ENCODE assay signal across 8 cellular contexts in the genomic region with DNA sequence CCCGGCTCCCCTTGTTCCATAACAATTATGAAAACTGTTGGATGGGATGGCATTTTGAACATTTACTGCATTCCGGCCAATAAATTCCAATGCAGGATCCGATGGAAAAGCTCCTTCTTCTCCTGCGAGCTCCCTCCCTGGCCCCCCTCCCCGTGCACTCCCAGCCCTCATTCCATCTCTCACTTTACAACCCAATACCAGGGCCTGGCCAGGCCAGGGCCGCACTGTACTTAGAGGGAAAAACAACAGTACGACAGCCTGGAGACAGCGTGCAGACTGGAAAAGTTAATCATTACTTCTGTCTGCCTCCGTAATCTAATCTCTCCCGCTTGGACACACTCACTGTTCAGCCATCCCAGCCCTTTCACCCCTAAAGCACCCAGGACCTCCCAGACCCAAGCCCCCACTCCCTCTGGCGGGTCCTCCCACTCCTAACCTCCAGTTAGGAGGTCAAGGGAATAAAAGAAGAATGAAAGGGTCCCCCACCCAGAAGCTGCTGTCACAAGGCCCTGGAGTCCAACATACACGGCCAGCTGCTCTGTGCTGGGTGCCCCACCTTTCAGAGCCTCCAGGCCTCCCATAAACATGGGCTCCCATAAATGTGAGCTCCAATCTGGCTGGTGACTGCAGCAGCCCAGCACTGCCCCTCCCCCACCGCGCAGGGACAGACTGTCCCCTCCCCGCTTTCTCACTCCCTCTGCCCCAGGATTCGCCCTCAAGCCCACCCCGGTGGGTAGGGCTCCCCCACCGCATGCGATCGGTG. TPM values are rescaled to one million over a fixed set of nuclear protein-coding genes. Genes with fewer than 3 reads are reported as not detected.
A peak's percentile ranks its signal among the peaks of the same experiment; 100 is the strongest.
DNase-seq lines count a peak whose midpoint lies in the region; ATAC-seq, FAIRE-seq and TF ChIP-seq lines count a peak whose summit lies in the region.

No MANE protein-coding gene starts in this region.

- TF ChIP-seq RAD21 in GM12878 (IDR thresholded peaks at IDR 0.05; ENCODE audit: insufficient read depth, low read depth, low read length) (no peak), liver (IDR thresholded peaks at IDR 0.05) (peak; percentile 27 to 30)

- no peak for TF ChIP-seq POLR2A in GM12878 (IDR thresholded peaks at IDR 0.05; ENCODE audit: low read depth, low read length)
- TF ChIP-seq POLR2A in upper lobe of left lung (IDR thresholded peaks at IDR 0.05), result no peak

- WGBS in GM12878 (ENCODE audit: insufficient coverage, insufficient replicate concordance, low lambda C conversion rate, missing lambda C conversion rate), result 86% methylated on average over 20 of the region's 20 CpGs
- WGBS in liver, result 27% methylated on average over 20 of the region's 20 CpGs
- WGBS in upper lobe of left lung, 2 donors, result 39 to 43% methylated on average over 16 to 20 of the region's 20 CpGs

- H2AFZ ChIP-seq in GM12878 (ENCODE audit: control insufficient read depth, low read depth, low read length), result no peak overlapping the region

- H3K4me3 ChIP-seq in GM12878 (no peak overlapping the region), liver (ENCODE audit: low read depth in 1 of 3, low read length in 3 of 3) (peak overlapping the region in 1 of 3 donors; percentile 3), upper lobe of left lung (peak overlapping the region in 1 of 4 donors; percentile 11)

- peaks cover 3% of the 10 kb centered on the region for H3K36me3 Mint-ChIP-seq in activated naive CD4-positive, alpha-beta T cell treated with anti-CD3 and anti-CD28 coated beads for 36 hours (ENCODE audit: low read depth)
- H3K36me3 Mint-ChIP-seq in endothelial cell (ENCODE audit: low read depth, unreplicated experiment), result peaks cover 24% of the 10 kb centered on the region

- SMC1A ChIA-PET in GM12878 (lab: Charles Lee; ENCODE audit: uncharacterized antibody, unreplicated experiment), result interaction anchor here (1.1 to 7.1 kb wide), 8 partner anchors 10 to 232 kb away, joined by 3 to 55 read pairs (median 4); no protein-coding TSS in a partner anchor

- H3K9me3 ChIP-seq in GM12878 (replicated peaks; ENCODE audit: control insufficient read depth, insufficient read depth, low read length), result no peaks in the 10 kb centered on the region
- H3K9me3 ChIP-seq in liver (ENCODE audit: control insufficient read depth in 4 of 4, low read length in 3 of 4), result no peaks in the 10 kb centered on the region
- no peaks in the 10 kb centered on the region for H3K9me3 ChIP-seq in upper lobe of left lung

- H3K79me2 ChIP-seq in GM12878 (ENCODE audit: control insufficient read depth, insufficient read depth, low read length), result peaks cover 97% of the 10 kb centered on the region

- no peak for FAIRE-seq in GM12878 (lab: Jason Lieb, UNC)

- TF ChIP-seq CTCF in GM12878 (IDR thresholded peaks at IDR 0.05 in 2 of 3, conservative IDR thresholded peaks at IDR 0.05 in 1 of 3; ENCODE audit: control insufficient read depth in 2 of 3, extremely low read depth in 1 of 3, insufficient read depth in 1 of 3, low read depth in 3 of 3, low read length in 3 of 3), result no peak
- no peak for TF ChIP-seq CTCF in liver (IDR thresholded peaks at IDR 0.05; ENCODE audit: low read depth, low read length, missing input control)
- no peak for TF ChIP-seq CTCF in upper lobe of left lung (IDR thresholded peaks at IDR 0.05)
- TF ChIP-seq CTCF in endothelial cell (IDR thresholded peaks at IDR 0.05; ENCODE audit: unreplicated experiment), result no peak

- ATAC-seq in GM12878 (no peak), upper lobe of left lung (ENCODE audit: low FRiP score in 2 of 2) (peak; percentile 32 to 82), GM21367 (IDR thresholded peaks at IDR 0.05; ENCODE audit: unreplicated experiment) (no peak)

- H3K27me3 Mint-ChIP-seq in activated naive CD4-positive, alpha-beta T cell treated with anti-CD3 and anti-CD28 coated beads for 36 hours (ENCODE audit: low read depth), result no peaks in the 10 kb centered on the region
- peaks cover 17% of the 10 kb centered on the region for H3K27me3 Mint-ChIP-seq in endothelial cell (ENCODE audit: unreplicated experiment)

- CTCF ChIA-PET in activated naive CD4-positive, alpha-beta T cell treated with anti-CD3 and anti-CD28 coated beads for 36 hours (lab: Charles Lee), result no interaction called here
- CTCF ChIA-PET in GM12878 (lab: Yijun Ruan, JAX), result interaction anchor here (0.7 to 1.3 kb wide), 4 partner anchors 10 to 152 kb away, joined by 3 to 5 read pairs (median 3); no protein-coding TSS in a partner anchor

- POLR2A ChIA-PET in GM12878 (lab: Charles Lee), result interaction anchor here (1.2 to 8.1 kb wide), 4 partner anchors 16 to 152 kb away, joined by 3 to 71 read pairs (median 5); no protein-coding TSS in a partner anchor

- BruUV-seq in GM12878 (replicated peaks; lab: Mats Ljungman, UMichigan), result no TSS peak

- H4K20me1 ChIP-seq in GM12878 (ENCODE audit: control insufficient read depth, insufficient read depth), result no peaks in the 10 kb centered on the region

- peaks cover 3 to 7% of the 10 kb centered on the region in 2 experiments for H3K36me3 ChIP-seq in GM12878 (ENCODE audit: control insufficient read depth in 2 of 2, insufficient read depth in 2 of 2, low read length in 1 of 2)
- H3K36me3 ChIP-seq in liver (ENCODE audit: control insufficient read depth in 4 of 4, insufficient read depth in 3 of 4, low read depth in 1 of 4, low read length in 3 of 4), result no peaks in the 10 kb centered on the region
- peaks cover 0 to 5% (median 0%) of the 10 kb centered on the region in 4 donors for H3K36me3 ChIP-seq in upper lobe of left lung

- H3K4me1 ChIP-seq in GM12878 (ENCODE audit: control insufficient read depth, insufficient read depth, low read length) (peaks cover 66% of the 10 kb centered on the region), liver (ENCODE audit: control insufficient read depth in 4 of 4, insufficient read depth in 4 of 4, low read length in 3 of 4) (peaks cover 42 to 97% (median 89%) of the 10 kb centered on the region in 4 donors), upper lobe of left lung (peaks cover 97 to 98% (median 98%) of the 10 kb centered on the region in 4 donors)

- H3K9ac ChIP-seq in GM12878 (ENCODE audit: control insufficient read depth, insufficient read depth, low read length) (no peak overlapping the region), liver (ENCODE audit: low read depth in 1 of 2, low read length in 2 of 2) (peak overlapping the region in 1 of 2 donors; percentile 47)

- intact Hi-C loops in activated naive CD4-positive, alpha-beta T cell treated with anti-CD3 and anti-CD28 coated beads for 36 hours (cut with micrococcal nuclease), result loop anchor here (2.0 to 10.0 kb wide), 3 partner anchors 61 to 1355 kb away; partner anchors contain the start of genes CXXC1, MBD1 and SMAD2
- intact Hi-C loops in GM12878 (cut with micrococcal nuclease; ENCODE audit: unreplicated experiment), result loop anchor here (5.0 kb wide), 2 partner anchors 63 to 98 kb away; no protein-coding TSS in a partner anchor

- H3K9me3 Mint-ChIP-seq in activated naive CD4-positive, alpha-beta T cell treated with anti-CD3 and anti-CD28 coated beads for 36 hours, result no peaks in the 10 kb centered on the region
- no peaks in the 10 kb centered on the region for H3K9me3 Mint-ChIP-seq in endothelial cell (ENCODE audit: unreplicated experiment)

- no peaks in the 10 kb centered on the region for H3K27me3 ChIP-seq in GM12878 (replicated peaks in 1 of 2; ENCODE audit: control insufficient read depth in 2 of 2, insufficient read depth in 2 of 2, low read length in 1 of 2)
- H3K27me3 ChIP-seq in liver (ENCODE audit: control insufficient read depth in 4 of 4, insufficient read depth in 4 of 4, low read length in 3 of 4), result no peaks in the 10 kb centered on the region
- H3K27me3 ChIP-seq in upper lobe of left lung, result no peaks in the 10 kb centered on the region

- DNase-seq in activated naive CD4-positive, alpha-beta T cell treated with anti-CD3 and anti-CD28 coated beads for 36 hours, result no peak
- no peak for DNase-seq in activated naive CD4-positive, alpha-beta T cell treated with anti-CD3 and anti-CD28 coated beads, Interleukin-2, amount 50 U/mL, for 16 hours
- DNase-seq in GM12878 (ENCODE audit: low read depth, low spot score) (no peak), upper lobe of left lung (peak; percentile 64 to 73), endothelial cell (ENCODE audit: low spot score) (no peak), NCI-H82 (lab: John Stamatoyannopoulos, UW) (no peak)

- H3K27ac ChIP-seq in GM12878 (ENCODE audit: control insufficient read depth, insufficient read depth) (peak overlapping the region; percentile 49; the same call in 1 of the 2 replicates), liver (ENCODE audit: low read depth in 1 of 2, low read length in 2 of 2) (peak overlapping the region; percentile 91 to 93), upper lobe of left lung (peak overlapping the region; percentile 37 to 90 (median 81))

- in situ Hi-C loops in GM12878 (cut with MboI), result loop anchor here (25.0 kb wide), 1 partner anchor 1357 kb away; the partner anchor contains the start of genes CXXC1 and MBD1

- H3K27ac Mint-ChIP-seq in activated naive CD4-positive, alpha-beta T cell treated with anti-CD3 and anti-CD28 coated beads for 36 hours, result peak overlapping the region; percentile 41
- no peak overlapping the region for H3K27ac Mint-ChIP-seq in endothelial cell (ENCODE audit: unreplicated experiment)

- RAD21 ChIA-PET in GM12878 (lab: Charles Lee; ENCODE audit: unreplicated experiment), result interaction anchor here (0.9 to 2.5 kb wide), 2 partner anchors 10 to 153 kb away, joined by 3 to 12 read pairs; no protein-coding TSS in a partner anchor

- peaks cover 90% of the 10 kb centered on the region for H3K4me1 Mint-ChIP-seq in activated naive CD4-positive, alpha-beta T cell treated with anti-CD3 and anti-CD28 coated beads for 36 hours (ENCODE audit: low read depth)
- H3K4me1 Mint-ChIP-seq in endothelial cell (ENCODE audit: unreplicated experiment), result peaks cover 95% of the 10 kb centered on the region

- H3K4me3 Mint-ChIP-seq in activated naive CD4-positive, alpha-beta T cell treated with anti-CD3 and anti-CD28 coated beads for 36 hours, result no peak overlapping the region
- no peak overlapping the region for H3K4me3 Mint-ChIP-seq in endothelial cell (ENCODE audit: unreplicated experiment)

- TF ChIP-seq EP300 in GM12878 (IDR thresholded peaks at IDR 0.05; ENCODE audit: borderline replicate concordance in 1 of 2, control insufficient read depth in 1 of 2, low read depth in 2 of 2, low read length in 2 of 2) (no peak), upper lobe of left lung (IDR thresholded peaks at IDR 0.05) (no peak)

- H3K4me2 ChIP-seq in GM12878 (ENCODE audit: control insufficient read depth, insufficient read depth), result peak overlapping the region; percentile 94; the same call in 1 of the 2 replicates

RNA-seq across cellular contexts. Expression of gene SMAD7, which starts 20.6 kb away (rescaled TPM):
- 1 to 10 TPM; 5.9 to 7.0 TPM for total RNA-seq in activated naive CD4-positive, alpha-beta T cell treated with anti-CD3 and anti-CD28 coated beads for 36 hours
- total RNA-seq in GM12878 (2013; cell fraction: nucleolus; rRNA removed), result 36.4 and 43.3 TPM in 2 replicates
- total RNA-seq in GM12878 (2014; rRNA removed) (11.7 and 14.8 TPM in 2 replicates), GM12878 (2014; rRNA removed; fragmentation: Illumina TruSeq; extraction: Trizol) (8.4 and 10.3 TPM in 2 replicates), GM12878 (2021) (13.1 and 14.1 TPM in 2 replicates), liver (10 to 100 TPM in 1 of 2 donors, 1 to 10 TPM in 1; 9.4 to 11.8 TPM), upper lobe of left lung (10 to 100 TPM; 39.6 to 89.0 (median 61.5) TPM), endothelial cell (ENCODE audit: unreplicated experiment) (30.1 TPM)
- polyA plus RNA-seq in GM12878 (2011; ENCODE audit: low read depth), result 2.7 TPM
- polyA plus RNA-seq in GM12878 (2011; rRNA removed) (19.0 and 22.5 TPM in 2 replicates), GM12878 (2014; fragmentation: Illumina TruSeq; extraction: Trizol) (4.3 and 6.4 TPM in 2 replicates), GM12878 (2014; fragmentation: Nextera tagmentation; extraction: Ambion mirVana) (1 to 10 TPM; 1.3 to 1.8 TPM), GM12878 (2014; rRNA removed) (8.6 and 9.7 TPM in 2 replicates), GM12878 (2016; fragmentation: Nextera tagmentation; extraction: Ambion mirVana) (1 to 10 TPM; 2.0 to 3.8 TPM), liver (10 to 100 TPM in 1 of 2 donors, 1 to 10 TPM in 1; 3.2 to 10.7 TPM)
- polyA plus RNA-seq in GM12878 (2011; cell fraction: cytosol; rRNA removed), result 24.3 and 24.7 TPM in 2 replicates
- 34.6 and 47.7 TPM in 2 replicates for polyA plus RNA-seq in GM12878 (2011; cell fraction: nucleus; rRNA removed)
- 7.3 and 8.5 TPM in 2 replicates for polyA plus RNA-seq in GM12878 (2012)
- 28.1 and 47.6 TPM in 2 replicates for polyA minus RNA-seq in GM12878 (2011; rRNA and poly(A)+ RNA removed)
- 16.8 and 23.7 TPM in 2 replicates for polyA minus RNA-seq in GM12878 (2011; cell fraction: cytosol; rRNA and poly(A)+ RNA removed)
- 23.5 and 38.0 TPM in 2 replicates for polyA minus RNA-seq in GM12878 (2011; cell fraction: nucleus; rRNA and poly(A)+ RNA removed)

Comparison
In these comparisons a context has a peak if more than half of its experiments do, and no peak if none do; other contexts are left out.
1. DNase-seq: peak in upper lobe of left lung (2 of 2); none in activated naive CD4-positive, alpha-beta T cell treated with anti-CD3 and anti-CD28 coated beads for 36 hours (single experiment), activated naive CD4-positive, alpha-beta T cell treated with anti-CD3 and anti-CD28 coated beads, Interleukin-2, amount 50 U/mL, for 16 hours (single experiment), GM12878 (single experiment), endothelial cell (single experiment) and NCI-H82 (single experiment).
2. ATAC-seq: peak in upper lobe of left lung (2 of 2); none in GM12878 (single experiment) and GM21367 (single experiment).
3. Peak in every context shown above with its lines, with median percentiles within 50 percentile points of each other: H3K27ac ChIP-seq.